In genomic region chr16:85319208-85319983, GRCh38 we compare ENCODE assay signal across 1 cellular context.
TF ChIP-seq lines count a peak whose summit lies in the region.

No MANE protein-coding gene starts in this region.

TF ChIP-seq in K562, 482 proteins besides CTCF, POLR2A, EP300 and RAD21 (continued from another document):
- TF ChIP-seq CREB3L1 (IDR thresholded peaks at IDR 0.05; ENCODE audit: borderline replicate concordance, low read depth) (no peak), ZNF277 (CRISPR knock-in tag; IDR thresholded peaks at IDR 0.05; ENCODE audit: borderline replicate concordance) (no peak), HDAC2 (IDR thresholded peaks at IDR 0.05) (peak; percentile 63; the same call in 1 of the 2 replicates), CBX3 (IDR thresholded peaks at IDR 0.05; ENCODE audit: borderline replicate concordance in 1 of 2, low read length in 2 of 2) (0 out of 3 replicates have a peak, but pooled peaks of 1 of the 2 experiments have one; percentile 11), SP2 (IDR thresholded peaks at IDR 0.05; ENCODE audit: extremely low read depth, low read depth, low read length, poor library complexity, severe bottlenecking) (no peak), ADNP (tag; IDR thresholded peaks at IDR 0.05) (peak; percentile 92), CEBPB (tag; IDR thresholded peaks at IDR 0.05) (no peak), CHD1 (IDR thresholded peaks at IDR 0.05; ENCODE audit: low read length) (no peak)
